Comparison of ENCODE assay signal across 1 cellular context in the genomic region with DNA sequence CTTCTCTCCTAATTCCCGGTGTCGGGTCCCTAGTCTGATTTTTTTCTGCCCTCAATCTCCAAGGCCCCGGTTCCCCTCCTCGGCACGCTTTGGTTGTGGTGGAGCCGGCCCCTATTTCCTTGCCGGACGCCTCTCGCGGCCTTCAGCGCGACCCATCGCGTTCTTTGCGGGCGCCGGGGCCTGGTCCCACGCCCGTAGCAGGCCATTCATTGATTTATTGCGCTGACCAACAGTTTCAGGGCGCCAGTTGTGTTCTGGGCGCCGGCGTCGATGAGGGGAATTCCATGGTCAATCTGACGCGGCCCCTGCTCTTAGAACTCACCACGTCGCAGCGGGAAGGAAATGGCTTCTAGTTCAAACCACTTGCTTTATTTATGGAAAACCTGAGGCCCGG.
TF ChIP-seq lines count a peak whose summit lies in the region.

No MANE protein-coding gene starts in this region.

TF ChIP-seq in HepG2, 621 proteins besides CTCF, POLR2A, EP300 and RAD21 (continued from another document and continues in another):
- TF ChIP-seq, protein P1, sequence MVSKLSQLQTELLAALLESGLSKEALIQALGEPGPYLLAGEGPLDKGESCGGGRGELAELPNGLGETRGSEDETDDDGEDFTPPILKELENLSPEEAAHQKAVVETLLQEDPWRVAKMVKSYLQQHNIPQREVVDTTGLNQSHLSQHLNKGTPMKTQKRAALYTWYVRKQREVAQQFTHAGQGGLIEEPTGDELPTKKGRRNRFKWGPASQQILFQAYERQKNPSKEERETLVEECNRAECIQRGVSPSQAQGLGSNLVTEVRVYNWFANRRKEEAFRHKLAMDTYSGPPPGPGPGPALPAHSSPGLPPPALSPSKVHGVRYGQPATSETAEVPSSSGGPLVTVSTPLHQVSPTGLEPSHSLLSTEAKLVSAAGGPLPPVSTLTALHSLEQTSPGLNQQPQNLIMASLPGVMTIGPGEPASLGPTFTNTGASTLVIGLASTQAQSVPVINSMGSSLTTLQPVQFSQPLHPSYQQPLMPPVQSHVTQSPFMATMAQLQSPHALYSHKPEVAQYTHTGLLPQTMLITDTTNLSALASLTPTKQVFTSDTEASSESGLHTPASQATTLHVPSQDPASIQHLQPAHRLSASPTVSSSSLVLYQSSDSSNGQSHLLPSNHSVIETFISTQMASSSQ (IDR thresholded peaks at IDR 0.05; ENCODE audit: low read depth) = no peak
- TF ChIP-seq, protein P1 (CRISPR knock-in tag; IDR thresholded peaks at IDR 0.05; ENCODE audit: borderline replicate concordance) = no peak
- TF ChIP-seq ZNF713 (CRISPR knock-in tag; IDR thresholded peaks at IDR 0.05) (no peak), KDM3A (CRISPR knock-in tag; IDR thresholded peaks at IDR 0.05; ENCODE audit: low read depth) (no peak), HHEX (CRISPR knock-in tag; IDR thresholded peaks at IDR 0.05) (no peak), ZBTB7A (CRISPR knock-in tag; IDR thresholded peaks at IDR 0.05) (no peak), DR1 (CRISPR knock-in tag; IDR thresholded peaks at IDR 0.05) (no peak), KMT2A (CRISPR knock-in tag; IDR thresholded peaks at IDR 0.05) (peak; percentile 47; the same call in 1 of the 2 replicates), SMAD9 (CRISPR knock-in tag; IDR thresholded peaks at IDR 0.05) (no peak), TRIM24 (CRISPR knock-in tag; IDR thresholded peaks at IDR 0.05) (no peak), SRY (CRISPR knock-in tag; IDR thresholded peaks at IDR 0.05) (no peak), PTBP1 (IDR thresholded peaks at IDR 0.05; ENCODE audit: low read depth, low read length, poor library complexity, severe bottlenecking) (peak; percentile 86), CHD2 (IDR thresholded peaks at IDR 0.05; ENCODE audit: low read depth, low read length) (peak; percentile 90), HCFC1 (IDR thresholded peaks at IDR 0.05; ENCODE audit: low read depth, low read length) (peak; percentile 7; the same call in 1 of the 2 replicates), HIVEP1 (CRISPR knock-in tag; IDR thresholded peaks at IDR 0.05) (no peak), MAFG (CRISPR knock-in tag; IDR thresholded peaks at IDR 0.05) (no peak), KAT8 (CRISPR knock-in tag; IDR thresholded peaks at IDR 0.05) (no peak), ZNF382 (CRISPR knock-in tag; IDR thresholded peaks at IDR 0.05; ENCODE audit: borderline replicate concordance) (no peak), KDM5A (IDR thresholded peaks at IDR 0.05; ENCODE audit: borderline replicate concordance, low read length) (peak; percentile 71), ZNF660 (CRISPR knock-in tag; IDR thresholded peaks at IDR 0.05; ENCODE audit: borderline replicate concordance, low read depth) (no peak), NFYB (CRISPR knock-in tag; IDR thresholded peaks at IDR 0.05) (0 out of 2 replicates have a peak, but pooled peaks have one; percentile 6), HMG20A (CRISPR knock-in tag; IDR thresholded peaks at IDR 0.05; ENCODE audit: borderline replicate concordance) (no peak), CHD4 (IDR thresholded peaks at IDR 0.05; ENCODE audit: borderline replicate concordance, low read length) (no peak), ZNF749 (CRISPR knock-in tag; IDR thresholded peaks at IDR 0.05; ENCODE audit: borderline replicate concordance) (no peak; the same call in 1 of the 2 replicates), HMG20B (CRISPR knock-in tag; conservative IDR thresholded peaks at IDR 0.05) (no peak)
- TF ChIP-seq, protein P2, sequence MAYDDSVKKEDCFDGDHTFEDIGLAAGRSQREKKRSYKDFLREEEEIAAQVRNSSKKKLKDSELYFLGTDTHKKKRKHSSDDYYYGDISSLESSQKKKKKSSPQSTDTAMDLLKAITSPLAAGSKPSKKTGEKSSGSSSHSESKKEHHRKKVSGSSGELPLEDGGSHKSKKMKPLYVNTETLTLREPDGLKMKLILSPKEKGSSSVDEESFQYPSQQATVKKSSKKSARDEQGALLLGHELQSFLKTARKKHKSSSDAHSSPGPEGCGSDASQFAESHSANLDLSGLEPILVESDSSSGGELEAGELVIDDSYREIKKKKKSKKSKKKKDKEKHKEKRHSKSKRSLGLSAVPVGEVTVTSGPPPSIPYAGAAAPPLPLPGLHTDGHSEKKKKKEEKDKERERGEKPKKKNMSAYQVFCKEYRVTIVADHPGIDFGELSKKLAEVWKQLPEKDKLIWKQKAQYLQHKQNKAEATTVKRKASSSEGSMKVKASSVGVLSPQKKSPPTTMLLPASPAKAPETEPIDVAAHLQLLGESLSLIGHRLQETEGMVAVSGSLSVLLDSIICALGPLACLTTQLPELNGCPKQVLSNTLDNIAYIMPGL (CRISPR knock-in tag; IDR thresholded peaks at IDR 0.05; ENCODE audit: borderline replicate concordance in 1 of 2, low read depth in 1 of 2) = peak in 1 of 2 experiments; percentile 66; a peak in 2 of 4 replicates
- TF ChIP-seq, protein P3, sequence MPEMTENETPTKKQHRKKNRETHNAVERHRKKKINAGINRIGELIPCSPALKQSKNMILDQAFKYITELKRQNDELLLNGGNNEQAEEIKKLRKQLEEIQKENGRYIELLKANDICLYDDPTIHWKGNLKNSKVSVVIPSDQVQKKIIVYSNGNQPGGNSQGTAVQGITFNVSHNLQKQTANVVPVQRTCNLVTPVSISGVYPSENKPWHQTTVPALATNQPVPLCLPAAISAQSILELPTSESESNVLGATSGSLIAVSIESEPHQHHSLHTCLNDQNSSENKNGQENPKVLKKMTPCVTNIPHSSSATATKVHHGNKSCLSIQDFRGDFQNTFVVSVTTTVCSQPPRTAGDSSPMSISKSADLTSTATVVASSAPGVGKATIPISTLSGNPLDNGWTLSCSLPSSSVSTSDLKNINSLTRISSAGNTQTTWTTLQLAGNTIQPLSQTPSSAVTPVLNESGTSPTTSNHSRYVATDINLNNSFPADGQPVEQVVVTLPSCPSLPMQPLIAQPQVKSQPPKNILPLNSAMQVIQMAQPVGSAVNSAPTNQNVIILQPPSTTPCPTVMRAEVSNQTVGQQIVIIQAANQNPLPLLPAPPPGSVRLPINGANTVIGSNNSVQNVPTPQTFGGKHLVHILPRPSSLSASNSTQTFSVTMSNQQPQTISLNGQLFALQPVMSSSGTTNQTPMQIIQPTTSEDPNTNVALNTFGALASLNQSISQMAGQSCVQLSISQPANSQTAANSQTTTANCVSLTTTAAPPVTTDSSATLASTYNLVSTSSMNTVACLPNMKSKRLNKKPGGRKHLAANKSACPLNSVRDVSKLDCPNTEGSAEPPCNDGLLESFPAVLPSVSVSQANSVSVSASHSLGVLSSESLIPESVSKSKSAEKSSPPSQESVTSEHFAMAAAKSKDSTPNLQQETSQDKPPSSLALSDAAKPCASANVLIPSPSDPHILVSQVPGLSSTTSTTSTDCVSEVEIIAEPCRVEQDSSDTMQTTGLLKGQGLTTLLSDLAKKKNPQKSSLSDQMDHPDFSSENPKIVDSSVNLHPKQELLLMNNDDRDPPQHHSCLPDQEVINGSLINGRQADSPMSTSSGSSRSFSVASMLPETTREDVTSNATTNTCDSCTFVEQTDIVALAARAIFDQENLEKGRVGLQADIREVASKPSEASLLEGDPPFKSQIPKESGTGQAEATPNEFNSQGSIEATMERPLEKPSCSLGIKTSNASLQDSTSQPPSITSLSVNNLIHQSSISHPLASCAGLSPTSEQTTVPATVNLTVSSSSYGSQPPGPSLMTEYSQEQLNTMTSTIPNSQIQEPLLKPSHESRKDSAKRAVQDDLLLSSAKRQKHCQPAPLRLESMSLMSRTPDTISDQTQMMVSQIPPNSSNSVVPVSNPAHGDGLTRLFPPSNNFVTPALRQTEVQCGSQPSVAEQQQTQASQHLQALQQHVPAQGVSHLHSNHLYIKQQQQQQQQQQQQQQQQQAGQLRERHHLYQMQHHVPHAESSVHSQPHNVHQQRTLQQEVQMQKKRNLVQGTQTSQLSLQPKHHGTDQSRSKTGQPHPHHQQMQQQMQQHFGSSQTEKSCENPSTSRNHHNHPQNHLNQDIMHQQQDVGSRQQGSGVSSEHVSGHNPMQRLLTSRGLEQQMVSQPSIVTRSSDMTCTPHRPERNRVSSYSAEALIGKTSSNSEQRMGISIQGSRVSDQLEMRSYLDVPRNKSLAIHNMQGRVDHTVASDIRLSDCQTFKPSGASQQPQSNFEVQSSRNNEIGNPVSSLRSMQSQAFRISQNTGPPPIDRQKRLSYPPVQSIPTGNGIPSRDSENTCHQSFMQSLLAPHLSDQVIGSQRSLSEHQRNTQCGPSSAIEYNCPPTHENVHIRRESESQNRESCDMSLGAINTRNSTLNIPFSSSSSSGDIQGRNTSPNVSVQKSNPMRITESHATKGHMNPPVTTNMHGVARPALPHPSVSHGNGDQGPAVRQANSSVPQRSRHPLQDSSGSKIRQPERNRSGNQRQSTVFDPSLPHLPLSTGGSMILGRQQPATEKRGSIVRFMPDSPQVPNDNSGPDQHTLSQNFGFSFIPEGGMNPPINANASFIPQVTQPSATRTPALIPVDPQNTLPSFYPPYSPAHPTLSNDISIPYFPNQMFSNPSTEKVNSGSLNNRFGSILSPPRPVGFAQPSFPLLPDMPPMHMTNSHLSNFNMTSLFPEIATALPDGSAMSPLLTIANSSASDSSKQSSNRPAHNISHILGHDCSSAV (CRISPR knock-in tag; IDR thresholded peaks at IDR 0.05; ENCODE audit: borderline replicate concordance) = no peak
- TF ChIP-seq, protein P4, sequence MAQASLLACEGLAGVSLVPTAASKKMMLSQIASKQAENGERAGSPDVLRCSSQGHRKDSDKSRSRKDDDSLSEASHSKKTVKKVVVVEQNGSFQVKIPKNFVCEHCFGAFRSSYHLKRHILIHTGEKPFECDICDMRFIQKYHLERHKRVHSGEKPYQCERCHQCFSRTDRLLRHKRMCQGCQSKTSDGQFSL (CRISPR knock-in tag; IDR thresholded peaks at IDR 0.05) = no peak
- TF ChIP-seq, protein P5, sequence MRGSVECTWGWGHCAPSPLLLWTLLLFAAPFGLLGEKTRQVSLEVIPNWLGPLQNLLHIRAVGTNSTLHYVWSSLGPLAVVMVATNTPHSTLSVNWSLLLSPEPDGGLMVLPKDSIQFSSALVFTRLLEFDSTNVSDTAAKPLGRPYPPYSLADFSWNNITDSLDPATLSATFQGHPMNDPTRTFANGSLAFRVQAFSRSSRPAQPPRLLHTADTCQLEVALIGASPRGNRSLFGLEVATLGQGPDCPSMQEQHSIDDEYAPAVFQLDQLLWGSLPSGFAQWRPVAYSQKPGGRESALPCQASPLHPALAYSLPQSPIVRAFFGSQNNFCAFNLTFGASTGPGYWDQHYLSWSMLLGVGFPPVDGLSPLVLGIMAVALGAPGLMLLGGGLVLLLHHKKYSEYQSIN (CRISPR knock-in tag; IDR thresholded peaks at IDR 0.05; ENCODE audit: borderline replicate concordance) = no peak
- TF ChIP-seq, protein P6, sequence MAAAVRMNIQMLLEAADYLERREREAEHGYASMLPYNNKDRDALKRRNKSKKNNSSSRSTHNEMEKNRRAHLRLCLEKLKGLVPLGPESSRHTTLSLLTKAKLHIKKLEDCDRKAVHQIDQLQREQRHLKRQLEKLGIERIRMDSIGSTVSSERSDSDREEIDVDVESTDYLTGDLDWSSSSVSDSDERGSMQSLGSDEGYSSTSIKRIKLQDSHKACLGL (CRISPR knock-in tag; IDR thresholded peaks at IDR 0.05) = no peak
- TF ChIP-seq, protein P7, sequence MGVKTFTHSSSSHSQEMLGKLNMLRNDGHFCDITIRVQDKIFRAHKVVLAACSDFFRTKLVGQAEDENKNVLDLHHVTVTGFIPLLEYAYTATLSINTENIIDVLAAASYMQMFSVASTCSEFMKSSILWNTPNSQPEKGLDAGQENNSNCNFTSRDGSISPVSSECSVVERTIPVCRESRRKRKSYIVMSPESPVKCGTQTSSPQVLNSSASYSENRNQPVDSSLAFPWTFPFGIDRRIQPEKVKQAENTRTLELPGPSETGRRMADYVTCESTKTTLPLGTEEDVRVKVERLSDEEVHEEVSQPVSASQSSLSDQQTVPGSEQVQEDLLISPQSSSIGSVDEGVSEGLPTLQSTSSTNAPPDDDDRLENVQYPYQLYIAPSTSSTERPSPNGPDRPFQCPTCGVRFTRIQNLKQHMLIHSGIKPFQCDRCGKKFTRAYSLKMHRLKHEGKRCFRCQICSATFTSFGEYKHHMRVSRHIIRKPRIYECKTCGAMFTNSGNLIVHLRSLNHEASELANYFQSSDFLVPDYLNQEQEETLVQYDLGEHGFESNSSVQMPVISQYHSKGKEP (CRISPR knock-in tag; IDR thresholded peaks at IDR 0.05) = no peak
- TF ChIP-seq, protein P8, sequence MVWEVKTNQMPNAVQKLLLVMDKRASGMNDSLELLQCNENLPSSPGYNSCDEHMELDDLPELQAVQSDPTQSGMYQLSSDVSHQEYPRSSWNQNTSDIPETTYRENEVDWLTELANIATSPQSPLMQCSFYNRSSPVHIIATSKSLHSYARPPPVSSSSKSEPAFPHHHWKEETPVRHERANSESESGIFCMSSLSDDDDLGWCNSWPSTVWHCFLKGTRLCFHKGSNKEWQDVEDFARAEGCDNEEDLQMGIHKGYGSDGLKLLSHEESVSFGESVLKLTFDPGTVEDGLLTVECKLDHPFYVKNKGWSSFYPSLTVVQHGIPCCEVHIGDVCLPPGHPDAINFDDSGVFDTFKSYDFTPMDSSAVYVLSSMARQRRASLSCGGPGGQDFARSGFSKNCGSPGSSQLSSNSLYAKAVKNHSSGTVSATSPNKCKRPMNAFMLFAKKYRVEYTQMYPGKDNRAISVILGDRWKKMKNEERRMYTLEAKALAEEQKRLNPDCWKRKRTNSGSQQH (CRISPR knock-in tag; IDR thresholded peaks at IDR 0.05; ENCODE audit: low read depth) = peak; percentile 51; the same call in 1 of the 2 replicates
- TF ChIP-seq, protein P9, sequence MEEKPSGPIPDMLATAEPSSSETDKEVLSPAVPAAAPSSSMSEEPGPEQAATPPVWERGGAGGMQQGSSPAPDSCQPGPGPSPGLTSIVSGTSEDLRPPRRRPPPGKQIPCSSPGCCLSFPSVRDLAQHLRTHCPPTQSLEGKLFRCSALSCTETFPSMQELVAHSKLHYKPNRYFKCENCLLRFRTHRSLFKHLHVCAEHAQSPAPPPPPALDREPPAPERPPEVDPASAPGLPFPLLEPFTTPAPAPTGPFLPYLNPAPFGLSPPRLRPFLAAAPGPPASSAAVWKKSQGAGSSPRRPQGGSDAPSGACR (CRISPR knock-in tag; IDR thresholded peaks at IDR 0.05) = no peak
- TF ChIP-seq, protein P10, sequence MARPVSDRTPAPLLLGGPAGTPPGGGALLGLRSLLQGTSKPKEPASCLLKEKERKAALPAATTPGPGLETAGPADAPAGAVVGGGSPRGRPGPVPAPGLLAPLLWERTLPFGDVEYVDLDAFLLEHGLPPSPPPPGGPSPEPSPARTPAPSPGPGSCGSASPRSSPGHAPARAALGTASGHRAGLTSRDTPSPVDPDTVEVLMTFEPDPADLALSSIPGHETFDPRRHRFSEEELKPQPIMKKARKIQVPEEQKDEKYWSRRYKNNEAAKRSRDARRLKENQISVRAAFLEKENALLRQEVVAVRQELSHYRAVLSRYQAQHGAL (CRISPR knock-in tag; IDR thresholded peaks at IDR 0.05; ENCODE audit: not compliant biosample characterization) = no peak
